Comparison of ENCODE assay signal across 20 cellular contexts in genomic region chr12:34406996-34407300, GRCh38.
DNase-seq lines count a peak whose midpoint lies in the region; ATAC-seq and TF ChIP-seq lines count a peak whose summit lies in the region.
"Had no signal": no experiment of that assay in that cellular context is flagged by ENCODE, and none has a peak within 500 bp of the region (broad histone marks: within the 10 kb centered on the region; RNA-seq: fewer than 3 reads in every experiment).

No MANE protein-coding gene starts in this region.

- no peak overlapping the region for H3K27ac ChIP-seq in sigmoid colon
- H3K27ac ChIP-seq: SJCRH30, tibial artery, WERI-Rb-1 had no signal

- WGBS in sigmoid colon, 2 donors: 70 to 78% methylated on average over 8 of the region's 8 CpGs

- TF ChIP-seq EP300 in sigmoid colon (IDR thresholded peaks at IDR 0.05): no peak

- intact Hi-C loops in sigmoid colon (cut with DNase I): no loop called here

- no peaks in the 10 kb centered on the region for H3K4me1 ChIP-seq in sigmoid colon
- H3K4me1 ChIP-seq: SJCRH30, tibial artery had no signal

- H3K9me3 ChIP-seq in sigmoid colon: peaks cover 18 to 35% (median 27%) of the 10 kb centered on the region in 4 donors

- no peak for ATAC-seq in GM18861 (IDR thresholded peaks at IDR 0.05; ENCODE audit: unreplicated experiment)
- ATAC-seq: GM23338; stimulated activated memory B cell treated with anti-CD40 and anti-IgM and Interleukin-4, amounts not matched to agents 10 μg/mL and 1 μg/mL and 100 μg/mL, for 72 hours; T-helper 17 cell had no signal

- TF ChIP-seq CTCF in sigmoid colon (IDR thresholded peaks at IDR 0.05): no peak
- no peak for TF ChIP-seq CTCF in foreskin fibroblast (IDR thresholded peaks at IDR 0.05; ENCODE audit: low read depth, low read length)

- no peak overlapping the region for H3K4me3 ChIP-seq in sigmoid colon
- H3K4me3 ChIP-seq in foreskin fibroblast (ENCODE audit: low read depth in 1 of 2, low read length in 2 of 2): no peak overlapping the region
- H3K4me3 ChIP-seq: GM23338, SJCRH30, tibial artery had no signal

- no peaks in the 10 kb centered on the region for H3K36me3 ChIP-seq in sigmoid colon
- H3K36me3 ChIP-seq: SJCRH30, tibial artery, WERI-Rb-1 had no signal

- H3K27me3 ChIP-seq in sigmoid colon: no peaks in the 10 kb centered on the region
- H3K27me3 ChIP-seq: SJCRH30, tibial artery had no signal

- TF ChIP-seq POLR2A in sigmoid colon (IDR thresholded peaks at IDR 0.05): no peak

- peak; percentile 0 for DNase-seq in activated naive CD4-positive, alpha-beta T cell treated with Interleukin-2 at 50 U/mL for 16 hours
- DNase-seq in activated naive CD4-positive, alpha-beta T cell (lab: John Stamatoyannopoulos, UW): no peak
- DNase-seq in HEK293T (ENCODE audit: extremely low spot score): peak; percentile 0
- peak; percentile 0 for DNase-seq in iPS-NIHi7 (ENCODE audit: extremely low spot score)
- DNase-seq in sigmoid colon: peak; percentile 39
- DNase-seq in foreskin fibroblast: no peak
- DNase-seq in NCI-H2227 (lab: John Stamatoyannopoulos, UW; ENCODE audit: unreplicated experiment): no peak
- DNase-seq: anterior cingulate cortex; naive B cell; NCI-H1105 treated with DMSO at 0.1 percent for 48 hours; NCI-H2107; NCI-H524 treated with DMSO at 0.1 percent for 48 hours; stimulated activated CD4-positive, alpha-beta T cell treated with anti-CD3 and anti-CD28 coated beads, Interleukin-12 subunit alpha, Interleukin-12 subunit beta, amount 100 ng/mL, for 4 hours had no signal

- CTCF ChIA-PET in HEK293T (lab: Yijun Ruan, JAX): no interaction called here

- POLR2A ChIA-PET in HEK293T (lab: Yijun Ruan, JAX): no interaction called here

TF ChIP-seq in HEK293T, 16 proteins besides CTCF, POLR2A, EP300 and RAD21:
- TF ChIP-seq, protein P1, sequence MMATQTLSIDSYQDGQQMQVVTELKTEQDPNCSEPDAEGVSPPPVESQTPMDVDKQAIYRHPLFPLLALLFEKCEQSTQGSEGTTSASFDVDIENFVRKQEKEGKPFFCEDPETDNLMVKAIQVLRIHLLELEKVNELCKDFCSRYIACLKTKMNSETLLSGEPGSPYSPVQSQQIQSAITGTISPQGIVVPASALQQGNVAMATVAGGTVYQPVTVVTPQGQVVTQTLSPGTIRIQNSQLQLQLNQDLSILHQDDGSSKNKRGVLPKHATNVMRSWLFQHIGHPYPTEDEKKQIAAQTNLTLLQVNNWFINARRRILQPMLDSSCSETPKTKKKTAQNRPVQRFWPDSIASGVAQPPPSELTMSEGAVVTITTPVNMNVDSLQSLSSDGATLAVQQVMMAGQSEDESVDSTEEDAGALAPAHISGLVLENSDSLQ (IDR thresholded peaks at IDR 0.05): no peak
- TF ChIP-seq FOXM1 (IDR thresholded peaks at IDR 0.05; ENCODE audit: borderline replicate concordance): no peak
- TF ChIP-seq FOXK2 (IDR thresholded peaks at IDR 0.05): no peak
- TF ChIP-seq L3MBTL2 (conservative IDR thresholded peaks at IDR 0.05): no peak
- no peak for TF ChIP-seq CTBP1 (IDR thresholded peaks at IDR 0.05; ENCODE audit: borderline replicate concordance)
- TF ChIP-seq HDGF (IDR thresholded peaks at IDR 0.05; ENCODE audit: borderline replicate concordance): no peak
- no peak for TF ChIP-seq SP1 (IDR thresholded peaks at IDR 0.05)
- TF ChIP-seq FOXA1 (IDR thresholded peaks at IDR 0.05): no peak
- no peak for TF ChIP-seq LEF1 (IDR thresholded peaks at IDR 0.05; ENCODE audit: borderline replicate concordance)
- no peak for TF ChIP-seq TARDBP (IDR thresholded peaks at IDR 0.05)
- TF ChIP-seq BHLHE40 (IDR thresholded peaks at IDR 0.05; ENCODE audit: borderline replicate concordance): no peak
- TF ChIP-seq ELF4 (IDR thresholded peaks at IDR 0.05): no peak
- no peak for TF ChIP-seq SUZ12 (IDR thresholded peaks at IDR 0.05)
- TF ChIP-seq NFRKB (IDR thresholded peaks at IDR 0.05): no peak
- TF ChIP-seq ARNT (IDR thresholded peaks at IDR 0.05): no peak
- TF ChIP-seq ZNF384 (IDR thresholded peaks at IDR 0.05): no peak

Comparison
In these comparisons a context has a peak if more than half of its experiments do, and no peak if none do; other contexts are left out.
1. DNase-seq: peak in activated naive CD4-positive, alpha-beta T cell treated with Interleukin-2 at 50 U/mL for 16 hours (single experiment), HEK293T (single experiment), iPS-NIHi7 (single experiment) and sigmoid colon (single experiment); none in activated naive CD4-positive, alpha-beta T cell (0 of 4), foreskin fibroblast (0 of 2) and NCI-H2227 (single experiment).